1 cellular context compared by ENCODE assay signal in genomic region chr17:17561408-17562144, GRCh38.
TF ChIP-seq lines count a peak whose summit lies in the region.

No MANE protein-coding gene starts in this region.

TF ChIP-seq in SK-N-SH, 30 proteins besides CTCF, POLR2A, EP300 and RAD21:
- TF ChIP-seq USF1 (IDR thresholded peaks at IDR 0.05; ENCODE audit: borderline replicate concordance, low read depth) (no peak), MXI1 (IDR thresholded peaks at IDR 0.05; ENCODE audit: low read depth, low read length) (no peak), ZBTB33 (IDR thresholded peaks at IDR 0.05; ENCODE audit: borderline replicate concordance, low read depth) (no peak), FOXJ3 (CRISPR knock-in tag; IDR thresholded peaks at IDR 0.05) (no peak), TAF1 (IDR thresholded peaks at IDR 0.05; ENCODE audit: borderline replicate concordance, low read depth, low read length) (no peak), RFX5 (IDR thresholded peaks at IDR 0.05; ENCODE audit: low read length) (no peak), CHD2 (IDR thresholded peaks at IDR 0.05; ENCODE audit: low read length, partially characterized antibody) (no peak), GABPA (IDR thresholded peaks at IDR 0.05; ENCODE audit: low read depth) (no peak), NRF1 (IDR thresholded peaks at IDR 0.05; ENCODE audit: low read depth, low read length) (no peak), FOXM1 (IDR thresholded peaks at IDR 0.05; ENCODE audit: low read depth) (no peak), GATA2 (CRISPR knock-in tag; IDR thresholded peaks at IDR 0.05) (no peak), RCOR1 (IDR thresholded peaks at IDR 0.05; ENCODE audit: low read length) (no peak)
